In the genomic region with DNA sequence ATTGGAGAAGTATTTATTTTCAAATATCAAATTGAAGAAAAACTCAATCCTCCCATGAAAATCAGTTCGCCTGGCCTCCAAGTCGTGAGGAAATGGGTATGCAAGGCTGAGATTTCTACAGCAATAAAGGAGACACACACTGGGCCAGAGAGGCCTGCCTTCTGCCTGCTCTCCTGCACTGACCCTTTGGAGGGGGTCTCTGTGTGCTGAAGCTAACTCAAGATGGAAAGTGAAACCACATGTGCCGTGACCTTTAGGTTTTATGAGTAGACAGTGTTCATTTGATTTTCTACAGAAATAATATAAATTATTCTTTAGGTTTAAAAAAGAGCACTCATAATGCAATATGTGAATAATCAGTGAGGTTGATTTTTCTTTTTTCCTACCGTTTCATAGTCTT, we compare ENCODE assay signal across 1 cellular context.
TF ChIP-seq lines count a peak whose summit lies in the region.

No MANE protein-coding gene starts in this region.

TF ChIP-seq in GM12878, 131 proteins besides CTCF, POLR2A, EP300 and RAD21:
- TF ChIP-seq, protein P1, sequence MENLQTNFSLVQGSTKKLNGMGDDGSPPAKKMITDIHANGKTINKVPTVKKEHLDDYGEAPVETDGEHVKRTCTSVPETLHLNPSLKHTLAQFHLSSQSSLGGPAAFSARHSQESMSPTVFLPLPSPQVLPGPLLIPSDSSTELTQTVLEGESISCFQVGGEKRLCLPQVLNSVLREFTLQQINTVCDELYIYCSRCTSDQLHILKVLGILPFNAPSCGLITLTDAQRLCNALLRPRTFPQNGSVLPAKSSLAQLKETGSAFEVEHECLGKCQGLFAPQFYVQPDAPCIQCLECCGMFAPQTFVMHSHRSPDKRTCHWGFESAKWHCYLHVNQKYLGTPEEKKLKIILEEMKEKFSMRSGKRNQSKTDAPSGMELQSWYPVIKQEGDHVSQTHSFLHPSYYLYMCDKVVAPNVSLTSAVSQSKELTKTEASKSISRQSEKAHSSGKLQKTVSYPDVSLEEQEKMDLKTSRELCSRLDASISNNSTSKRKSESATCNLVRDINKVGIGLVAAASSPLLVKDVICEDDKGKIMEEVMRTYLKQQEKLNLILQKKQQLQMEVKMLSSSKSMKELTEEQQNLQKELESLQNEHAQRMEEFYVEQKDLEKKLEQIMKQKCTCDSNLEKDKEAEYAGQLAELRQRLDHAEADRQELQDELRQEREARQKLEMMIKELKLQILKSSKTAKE (IDR thresholded peaks at IDR 0.05; ENCODE audit: low read depth, poor library complexity, severe bottlenecking) = no peak
- no peak for TF ChIP-seq POLR2AphosphoS5 (IDR thresholded peaks at IDR 0.05; ENCODE audit: low read length)
- TF ChIP-seq, protein P2, sequence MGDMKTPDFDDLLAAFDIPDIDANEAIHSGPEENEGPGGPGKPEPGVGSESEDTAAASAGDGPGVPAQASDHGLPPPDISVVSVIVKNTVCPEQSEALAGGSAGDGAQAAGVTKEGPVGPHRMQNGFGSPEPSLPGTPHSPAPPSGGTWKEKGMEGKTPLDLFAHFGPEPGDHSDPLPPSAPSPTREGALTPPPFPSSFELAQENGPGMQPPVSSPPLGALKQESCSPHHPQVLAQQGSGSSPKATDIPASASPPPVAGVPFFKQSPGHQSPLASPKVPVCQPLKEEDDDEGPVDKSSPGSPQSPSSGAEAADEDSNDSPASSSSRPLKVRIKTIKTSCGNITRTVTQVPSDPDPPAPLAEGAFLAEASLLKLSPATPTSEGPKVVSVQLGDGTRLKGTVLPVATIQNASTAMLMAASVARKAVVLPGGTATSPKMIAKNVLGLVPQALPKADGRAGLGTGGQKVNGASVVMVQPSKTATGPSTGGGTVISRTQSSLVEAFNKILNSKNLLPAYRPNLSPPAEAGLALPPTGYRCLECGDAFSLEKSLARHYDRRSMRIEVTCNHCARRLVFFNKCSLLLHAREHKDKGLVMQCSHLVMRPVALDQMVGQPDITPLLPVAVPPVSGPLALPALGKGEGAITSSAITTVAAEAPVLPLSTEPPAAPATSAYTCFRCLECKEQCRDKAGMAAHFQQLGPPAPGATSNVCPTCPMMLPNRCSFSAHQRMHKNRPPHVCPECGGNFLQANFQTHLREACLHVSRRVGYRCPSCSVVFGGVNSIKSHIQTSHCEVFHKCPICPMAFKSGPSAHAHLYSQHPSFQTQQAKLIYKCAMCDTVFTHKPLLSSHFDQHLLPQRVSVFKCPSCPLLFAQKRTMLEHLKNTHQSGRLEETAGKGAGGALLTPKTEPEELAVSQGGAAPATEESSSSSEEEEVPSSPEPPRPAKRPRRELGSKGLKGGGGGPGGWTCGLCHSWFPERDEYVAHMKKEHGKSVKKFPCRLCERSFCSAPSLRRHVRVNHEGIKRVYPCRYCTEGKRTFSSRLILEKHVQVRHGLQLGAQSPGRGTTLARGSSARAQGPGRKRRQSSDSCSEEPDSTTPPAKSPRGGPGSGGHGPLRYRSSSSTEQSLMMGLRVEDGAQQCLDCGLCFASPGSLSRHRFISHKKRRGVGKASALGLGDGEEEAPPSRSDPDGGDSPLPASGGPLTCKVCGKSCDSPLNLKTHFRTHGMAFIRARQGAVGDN (IDR thresholded peaks at IDR 0.05) = no peak
- no peak for TF ChIP-seq BMI1 (IDR thresholded peaks at IDR 0.05; ENCODE audit: borderline replicate concordance)
- TF ChIP-seq PML (IDR thresholded peaks at IDR 0.05; ENCODE audit: low read length) = no peak
- TF ChIP-seq BCL11A (IDR thresholded peaks at IDR 0.05; ENCODE audit: low read depth, low read length) = no peak
- no peak for TF ChIP-seq MYC (IDR thresholded peaks at IDR 0.05; ENCODE audit: insufficient read depth, insufficient read length, insufficient replicate concordance, low read length, severe bottlenecking)
- no peak for TF ChIP-seq JUND (IDR thresholded peaks at IDR 0.05; ENCODE audit: low read depth, low read length)
- no peak for TF ChIP-seq DPF2 (IDR thresholded peaks at IDR 0.05)
- no peak for TF ChIP-seq TCF7 (IDR thresholded peaks at IDR 0.05; ENCODE audit: borderline replicate concordance)
- TF ChIP-seq GABPA (IDR thresholded peaks at IDR 0.05; ENCODE audit: low read depth) = no peak
- TF ChIP-seq, protein P3, sequence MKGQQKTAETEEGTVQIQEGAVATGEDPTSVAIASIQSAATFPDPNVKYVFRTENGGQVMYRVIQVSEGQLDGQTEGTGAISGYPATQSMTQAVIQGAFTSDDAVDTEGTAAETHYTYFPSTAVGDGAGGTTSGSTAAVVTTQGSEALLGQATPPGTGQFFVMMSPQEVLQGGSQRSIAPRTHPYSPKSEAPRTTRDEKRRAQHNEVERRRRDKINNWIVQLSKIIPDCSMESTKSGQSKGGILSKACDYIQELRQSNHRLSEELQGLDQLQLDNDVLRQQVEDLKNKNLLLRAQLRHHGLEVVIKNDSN (IDR thresholded peaks at IDR 0.05; ENCODE audit: borderline replicate concordance, extremely low read length, insufficient read depth, low read depth, low read length) = no peak
- TF ChIP-seq MEF2B (IDR thresholded peaks at IDR 0.05; ENCODE audit: partially characterized antibody, poor library complexity, severe bottlenecking) = no peak
- TF ChIP-seq, protein P4, sequence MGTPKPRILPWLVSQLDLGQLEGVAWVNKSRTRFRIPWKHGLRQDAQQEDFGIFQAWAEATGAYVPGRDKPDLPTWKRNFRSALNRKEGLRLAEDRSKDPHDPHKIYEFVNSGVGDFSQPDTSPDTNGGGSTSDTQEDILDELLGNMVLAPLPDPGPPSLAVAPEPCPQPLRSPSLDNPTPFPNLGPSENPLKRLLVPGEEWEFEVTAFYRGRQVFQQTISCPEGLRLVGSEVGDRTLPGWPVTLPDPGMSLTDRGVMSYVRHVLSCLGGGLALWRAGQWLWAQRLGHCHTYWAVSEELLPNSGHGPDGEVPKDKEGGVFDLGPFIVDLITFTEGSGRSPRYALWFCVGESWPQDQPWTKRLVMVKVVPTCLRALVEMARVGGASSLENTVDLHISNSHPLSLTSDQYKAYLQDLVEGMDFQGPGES (IDR thresholded peaks at IDR 0.05) = no peak
- TF ChIP-seq CHD2 (IDR thresholded peaks at IDR 0.05; ENCODE audit: borderline replicate concordance, low read depth, low read length) = no peak
- no peak for TF ChIP-seq RB1 (IDR thresholded peaks at IDR 0.05; ENCODE audit: borderline replicate concordance)
- no peak for TF ChIP-seq ATF2 (IDR thresholded peaks at IDR 0.05; ENCODE audit: low read length)
- TF ChIP-seq HDAC2 (IDR thresholded peaks at IDR 0.05) = no peak
